ENCODE assay signal across 1 cellular context in the genomic region with DNA sequence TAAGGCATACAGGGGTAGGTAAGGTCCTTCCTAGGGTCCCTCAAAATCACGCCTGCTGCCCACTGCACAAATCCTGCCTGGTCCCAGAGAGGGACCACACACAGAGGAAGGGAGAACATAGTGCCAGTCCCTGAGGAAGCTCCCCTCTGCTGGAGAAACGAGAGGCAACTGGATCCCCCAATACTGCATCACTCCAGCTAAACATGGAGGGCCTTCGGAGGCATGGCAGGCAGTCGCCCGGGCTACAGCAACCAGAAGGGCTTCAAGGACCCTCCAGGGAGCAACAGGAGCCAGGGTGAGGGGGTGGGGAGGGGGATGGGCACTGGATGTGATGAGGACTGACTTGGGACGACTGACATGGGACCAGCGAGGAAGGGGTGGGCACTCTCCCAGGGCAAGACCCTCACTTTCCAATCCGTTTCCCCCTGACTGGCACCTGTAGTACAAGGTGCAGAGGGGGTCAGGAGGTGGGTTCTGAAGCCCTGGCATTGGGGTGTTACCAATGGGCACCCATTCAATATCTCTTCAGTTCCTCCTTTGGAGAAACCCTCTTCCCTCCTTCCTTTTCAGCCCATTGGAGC.
TF ChIP-seq lines count a peak whose summit lies in the region.

No MANE protein-coding gene starts in this region.

TF ChIP-seq in K562, 482 proteins besides CTCF, POLR2A, EP300 and RAD21:
- no peak for TF ChIP-seq SETDB1 (IDR thresholded peaks at IDR 0.05; ENCODE audit: low read length)
- TF ChIP-seq, protein P1, sequence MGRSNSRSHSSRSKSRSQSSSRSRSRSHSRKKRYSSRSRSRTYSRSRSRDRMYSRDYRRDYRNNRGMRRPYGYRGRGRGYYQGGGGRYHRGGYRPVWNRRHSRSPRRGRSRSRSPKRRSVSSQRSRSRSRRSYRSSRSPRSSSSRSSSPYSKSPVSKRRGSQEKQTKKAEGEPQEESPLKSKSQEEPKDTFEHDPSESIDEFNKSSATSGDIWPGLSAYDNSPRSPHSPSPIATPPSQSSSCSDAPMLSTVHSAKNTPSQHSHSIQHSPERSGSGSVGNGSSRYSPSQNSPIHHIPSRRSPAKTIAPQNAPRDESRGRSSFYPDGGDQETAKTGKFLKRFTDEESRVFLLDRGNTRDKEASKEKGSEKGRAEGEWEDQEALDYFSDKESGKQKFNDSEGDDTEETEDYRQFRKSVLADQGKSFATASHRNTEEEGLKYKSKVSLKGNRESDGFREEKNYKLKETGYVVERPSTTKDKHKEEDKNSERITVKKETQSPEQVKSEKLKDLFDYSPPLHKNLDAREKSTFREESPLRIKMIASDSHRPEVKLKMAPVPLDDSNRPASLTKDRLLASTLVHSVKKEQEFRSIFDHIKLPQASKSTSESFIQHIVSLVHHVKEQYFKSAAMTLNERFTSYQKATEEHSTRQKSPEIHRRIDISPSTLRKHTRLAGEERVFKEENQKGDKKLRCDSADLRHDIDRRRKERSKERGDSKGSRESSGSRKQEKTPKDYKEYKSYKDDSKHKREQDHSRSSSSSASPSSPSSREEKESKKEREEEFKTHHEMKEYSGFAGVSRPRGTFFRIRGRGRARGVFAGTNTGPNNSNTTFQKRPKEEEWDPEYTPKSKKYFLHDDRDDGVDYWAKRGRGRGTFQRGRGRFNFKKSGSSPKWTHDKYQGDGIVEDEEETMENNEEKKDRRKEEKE (IDR thresholded peaks at IDR 0.05; ENCODE audit: borderline replicate concordance in 1 of 2, control insufficient read depth in 1 of 2, low read depth in 2 of 2, low read length in 1 of 2), result no peak
- TF ChIP-seq, protein P2, sequence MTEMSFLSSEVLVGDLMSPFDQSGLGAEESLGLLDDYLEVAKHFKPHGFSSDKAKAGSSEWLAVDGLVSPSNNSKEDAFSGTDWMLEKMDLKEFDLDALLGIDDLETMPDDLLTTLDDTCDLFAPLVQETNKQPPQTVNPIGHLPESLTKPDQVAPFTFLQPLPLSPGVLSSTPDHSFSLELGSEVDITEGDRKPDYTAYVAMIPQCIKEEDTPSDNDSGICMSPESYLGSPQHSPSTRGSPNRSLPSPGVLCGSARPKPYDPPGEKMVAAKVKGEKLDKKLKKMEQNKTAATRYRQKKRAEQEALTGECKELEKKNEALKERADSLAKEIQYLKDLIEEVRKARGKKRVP (CRISPR knock-in tag; IDR thresholded peaks at IDR 0.05), result no peak
- no peak for TF ChIP-seq MED1 (CRISPR knock-in tag; IDR thresholded peaks at IDR 0.05; ENCODE audit: borderline replicate concordance)
- TF ChIP-seq CCNT2 (IDR thresholded peaks at IDR 0.05; ENCODE audit: borderline replicate concordance, extremely low read depth, insufficient read length, low read depth, low read length), result no peak
- TF ChIP-seq, protein P3, sequence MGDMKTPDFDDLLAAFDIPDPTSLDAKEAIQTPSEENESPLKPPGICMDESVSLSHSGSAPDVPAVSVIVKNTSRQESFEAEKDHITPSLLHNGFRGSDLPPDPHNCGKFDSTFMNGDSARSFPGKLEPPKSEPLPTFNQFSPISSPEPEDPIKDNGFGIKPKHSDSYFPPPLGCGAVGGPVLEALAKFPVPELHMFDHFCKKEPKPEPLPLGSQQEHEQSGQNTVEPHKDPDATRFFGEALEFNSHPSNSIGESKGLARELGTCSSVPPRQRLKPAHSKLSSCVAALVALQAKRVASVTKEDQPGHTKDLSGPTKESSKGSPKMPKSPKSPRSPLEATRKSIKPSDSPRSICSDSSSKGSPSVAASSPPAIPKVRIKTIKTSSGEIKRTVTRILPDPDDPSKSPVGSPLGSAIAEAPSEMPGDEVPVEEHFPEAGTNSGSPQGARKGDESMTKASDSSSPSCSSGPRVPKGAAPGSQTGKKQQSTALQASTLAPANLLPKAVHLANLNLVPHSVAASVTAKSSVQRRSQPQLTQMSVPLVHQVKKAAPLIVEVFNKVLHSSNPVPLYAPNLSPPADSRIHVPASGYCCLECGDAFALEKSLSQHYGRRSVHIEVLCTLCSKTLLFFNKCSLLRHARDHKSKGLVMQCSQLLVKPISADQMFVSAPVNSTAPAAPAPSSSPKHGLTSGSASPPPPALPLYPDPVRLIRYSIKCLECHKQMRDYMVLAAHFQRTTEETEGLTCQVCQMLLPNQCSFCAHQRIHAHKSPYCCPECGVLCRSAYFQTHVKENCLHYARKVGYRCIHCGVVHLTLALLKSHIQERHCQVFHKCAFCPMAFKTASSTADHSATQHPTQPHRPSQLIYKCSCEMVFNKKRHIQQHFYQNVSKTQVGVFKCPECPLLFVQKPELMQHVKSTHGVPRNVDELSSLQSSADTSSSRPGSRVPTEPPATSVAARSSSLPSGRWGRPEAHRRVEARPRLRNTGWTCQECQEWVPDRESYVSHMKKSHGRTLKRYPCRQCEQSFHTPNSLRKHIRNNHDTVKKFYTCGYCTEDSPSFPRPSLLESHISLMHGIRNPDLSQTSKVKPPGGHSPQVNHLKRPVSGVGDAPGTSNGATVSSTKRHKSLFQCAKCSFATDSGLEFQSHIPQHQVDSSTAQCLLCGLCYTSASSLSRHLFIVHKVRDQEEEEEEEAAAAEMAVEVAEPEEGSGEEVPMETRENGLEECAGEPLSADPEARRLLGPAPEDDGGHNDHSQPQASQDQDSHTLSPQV (IDR thresholded peaks at IDR 0.05), result peak; percentile 21; the same call in 1 of the 2 replicates
- TF ChIP-seq MCM3 (IDR thresholded peaks at IDR 0.05), result no peak
- no peak for TF ChIP-seq MYC (IDR thresholded peaks at IDR 0.05; ENCODE audit: low read depth, low read length)
- no peak for TF ChIP-seq MYC (CRISPR knock-in tag; IDR thresholded peaks at IDR 0.05; ENCODE audit: borderline replicate concordance, low read depth)
- TF ChIP-seq BHLHE40 (IDR thresholded peaks at IDR 0.05; ENCODE audit: low read length), result no peak
- TF ChIP-seq EGR1 (conservative IDR thresholded peaks at IDR 0.05), result peak; percentile 15; the same call in 1 of the 2 replicates
- peak; percentile 48 for TF ChIP-seq KDM5B (IDR thresholded peaks at IDR 0.05; ENCODE audit: insufficient replicate concordance, low read depth, low read length)
- TF ChIP-seq JUND (IDR thresholded peaks at IDR 0.05; ENCODE audit: borderline replicate concordance, low read depth, low read length), result no peak
- no peak for TF ChIP-seq JUND (tag; IDR thresholded peaks at IDR 0.05; ENCODE audit: borderline replicate concordance, low read depth, low read length)
- TF ChIP-seq TAF9B (IDR thresholded peaks at IDR 0.05; ENCODE audit: partially characterized antibody), result no peak
- TF ChIP-seq, protein P4, sequence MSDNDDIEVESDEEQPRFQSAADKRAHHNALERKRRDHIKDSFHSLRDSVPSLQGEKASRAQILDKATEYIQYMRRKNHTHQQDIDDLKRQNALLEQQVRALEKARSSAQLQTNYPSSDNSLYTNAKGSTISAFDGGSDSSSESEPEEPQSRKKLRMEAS (CRISPR knock-in tag; IDR thresholded peaks at IDR 0.05), result peak; percentile 21; the same call in 1 of the 2 replicates
- TF ChIP-seq, protein P5, sequence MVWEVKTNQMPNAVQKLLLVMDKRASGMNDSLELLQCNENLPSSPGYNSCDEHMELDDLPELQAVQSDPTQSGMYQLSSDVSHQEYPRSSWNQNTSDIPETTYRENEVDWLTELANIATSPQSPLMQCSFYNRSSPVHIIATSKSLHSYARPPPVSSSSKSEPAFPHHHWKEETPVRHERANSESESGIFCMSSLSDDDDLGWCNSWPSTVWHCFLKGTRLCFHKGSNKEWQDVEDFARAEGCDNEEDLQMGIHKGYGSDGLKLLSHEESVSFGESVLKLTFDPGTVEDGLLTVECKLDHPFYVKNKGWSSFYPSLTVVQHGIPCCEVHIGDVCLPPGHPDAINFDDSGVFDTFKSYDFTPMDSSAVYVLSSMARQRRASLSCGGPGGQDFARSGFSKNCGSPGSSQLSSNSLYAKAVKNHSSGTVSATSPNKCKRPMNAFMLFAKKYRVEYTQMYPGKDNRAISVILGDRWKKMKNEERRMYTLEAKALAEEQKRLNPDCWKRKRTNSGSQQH (CRISPR knock-in tag; IDR thresholded peaks at IDR 0.05), result no peak
- TF ChIP-seq HNRNPL (IDR thresholded peaks at IDR 0.05; ENCODE audit: low read depth, low read length), result no peak
- peak; percentile 41; the same call in 1 of the 2 replicates for TF ChIP-seq HDAC8 (tag; IDR thresholded peaks at IDR 0.05)
- TF ChIP-seq POLR2G (IDR thresholded peaks at IDR 0.05; ENCODE audit: low read depth, low read length), result peak; percentile 45; the same call in 1 of the 2 replicates
- peak; percentile 41 for TF ChIP-seq RBFOX2 (IDR thresholded peaks at IDR 0.05; ENCODE audit: low read depth, low read length)
- TF ChIP-seq, protein P6, sequence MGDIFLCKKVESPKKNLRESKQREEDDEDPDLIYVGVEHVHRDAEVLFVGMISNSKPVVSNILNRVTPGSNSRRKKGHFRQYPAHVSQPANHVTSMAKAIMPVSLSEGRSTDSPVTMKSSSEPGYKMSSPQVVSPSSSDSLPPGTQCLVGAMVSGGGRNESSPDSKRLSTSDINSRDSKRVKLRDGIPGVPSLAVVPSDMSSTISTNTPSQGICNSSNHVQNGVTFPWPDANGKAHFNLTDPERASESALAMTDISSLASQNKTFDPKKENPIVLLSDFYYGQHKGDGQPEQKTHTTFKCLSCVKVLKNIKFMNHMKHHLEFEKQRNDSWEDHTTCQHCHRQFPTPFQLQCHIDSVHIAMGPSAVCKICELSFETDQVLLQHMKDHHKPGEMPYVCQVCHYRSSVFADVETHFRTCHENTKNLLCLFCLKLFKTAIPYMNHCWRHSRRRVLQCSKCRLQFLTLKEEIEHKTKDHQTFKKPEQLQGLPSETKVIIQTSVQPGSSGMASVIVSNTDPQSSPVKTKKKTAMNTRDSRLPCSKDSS (IDR thresholded peaks at IDR 0.05; ENCODE audit: low read depth, partially characterized antibody), result no peak
- TF ChIP-seq, protein P7, sequence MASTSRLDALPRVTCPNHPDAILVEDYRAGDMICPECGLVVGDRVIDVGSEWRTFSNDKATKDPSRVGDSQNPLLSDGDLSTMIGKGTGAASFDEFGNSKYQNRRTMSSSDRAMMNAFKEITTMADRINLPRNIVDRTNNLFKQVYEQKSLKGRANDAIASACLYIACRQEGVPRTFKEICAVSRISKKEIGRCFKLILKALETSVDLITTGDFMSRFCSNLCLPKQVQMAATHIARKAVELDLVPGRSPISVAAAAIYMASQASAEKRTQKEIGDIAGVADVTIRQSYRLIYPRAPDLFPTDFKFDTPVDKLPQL (IDR thresholded peaks at IDR 0.05; ENCODE audit: extremely low read depth, insufficient read length), result no peak
- TF ChIP-seq, protein P8, sequence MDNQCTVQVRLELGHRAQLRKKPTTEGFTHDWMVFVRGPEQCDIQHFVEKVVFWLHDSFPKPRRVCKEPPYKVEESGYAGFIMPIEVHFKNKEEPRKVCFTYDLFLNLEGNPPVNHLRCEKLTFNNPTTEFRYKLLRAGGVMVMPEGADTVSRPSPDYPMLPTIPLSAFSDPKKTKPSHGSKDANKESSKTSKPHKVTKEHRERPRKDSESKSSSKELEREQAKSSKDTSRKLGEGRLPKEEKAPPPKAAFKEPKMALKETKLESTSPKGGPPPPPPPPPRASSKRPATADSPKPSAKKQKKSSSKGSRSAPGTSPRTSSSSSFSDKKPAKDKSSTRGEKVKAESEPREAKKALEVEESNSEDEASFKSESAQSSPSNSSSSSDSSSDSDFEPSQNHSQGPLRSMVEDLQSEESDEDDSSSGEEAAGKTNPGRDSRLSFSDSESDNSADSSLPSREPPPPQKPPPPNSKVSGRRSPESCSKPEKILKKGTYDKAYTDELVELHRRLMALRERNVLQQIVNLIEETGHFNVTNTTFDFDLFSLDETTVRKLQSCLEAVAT (IDR thresholded peaks at IDR 0.05), result no peak
